ENCODE assay signal across 10 cellular contexts in the genomic region with DNA sequence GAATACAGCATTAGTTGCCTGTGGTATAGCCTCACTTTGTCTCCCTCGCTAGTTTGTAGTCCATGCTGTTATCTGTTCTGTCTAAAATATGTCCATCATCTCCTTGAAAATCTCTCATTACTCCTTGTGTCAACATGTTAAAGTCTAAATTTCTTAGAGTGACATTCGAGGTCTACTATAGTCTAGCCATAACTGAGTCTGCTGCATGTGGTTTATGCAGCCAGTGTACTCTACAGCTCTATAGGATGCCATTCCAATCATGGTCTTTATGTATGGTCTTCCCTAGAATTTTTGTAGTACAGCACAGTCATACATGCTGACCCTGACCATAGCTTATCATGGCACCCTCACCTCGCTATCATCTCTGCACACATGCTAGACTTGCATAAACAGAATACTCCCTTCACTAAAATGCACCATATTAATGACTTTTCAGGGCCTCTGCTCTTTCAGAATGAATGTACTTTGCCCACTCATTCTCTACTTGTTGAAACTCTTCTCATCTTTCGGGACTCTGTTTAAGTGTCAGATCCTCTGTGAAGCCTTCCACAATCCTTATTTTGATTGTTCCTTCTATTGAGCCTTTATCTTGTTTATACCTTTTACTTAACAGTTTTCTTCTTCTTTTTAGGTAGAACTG. TPM values are rescaled to one million over a fixed set of nuclear protein-coding genes. Genes with fewer than 3 reads are reported as not detected.
DNase-seq lines count a peak whose midpoint lies in the region; ATAC-seq and TF ChIP-seq lines count a peak whose summit lies in the region.
"Had no signal": no experiment of that assay in that cellular context is flagged by ENCODE, and none has a peak within 500 bp of the region (broad histone marks: within the 10 kb centered on the region; RNA-seq: fewer than 3 reads in every experiment).

No MANE protein-coding gene starts in this region.

- peaks cover 85% of the 10 kb centered on the region for H3K79me2 ChIP-seq in osteoblast (ENCODE audit: insufficient read depth, low read length)

- H3K9me3 ChIP-seq in osteoblast (ENCODE audit: low read depth, low read length), result no peaks in the 10 kb centered on the region
- H3K9me3 ChIP-seq: body of pancreas, esophagus squamous epithelium had no signal

- H2AFZ ChIP-seq in osteoblast (ENCODE audit: low read length), result no peak overlapping the region

- intact Hi-C loops in activated naive CD4-positive, alpha-beta T cell treated with anti-CD3 and anti-CD28 coated beads for 36 hours (cut with micrococcal nuclease), result no loop called here

- no peaks in the 10 kb centered on the region for H4K20me1 ChIP-seq in osteoblast (ENCODE audit: insufficient read depth, low read length)

- peaks cover 63% of the 10 kb centered on the region for H3K4me1 Mint-ChIP-seq in activated naive CD4-positive, alpha-beta T cell treated with anti-CD3 and anti-CD28 coated beads for 36 hours (ENCODE audit: low read depth)
- H3K4me1 Mint-ChIP-seq in stimulated activated memory B cell treated with anti-CD40 and anti-IgM and Interleukin-4, amounts not matched to agents 10 μg/mL and 1 μg/mL and 100 μg/mL, for 72 hours, result peaks cover 97% of the 10 kb centered on the region

- H3K27ac ChIP-seq in osteoblast (ENCODE audit: low read depth, low read length), result no peak overlapping the region
- H3K27ac ChIP-seq: body of pancreas, esophagus squamous epithelium had no signal

- peaks cover 9% of the 10 kb centered on the region for H3K36me3 ChIP-seq in osteoblast (ENCODE audit: insufficient read depth, low read length)

- peak; percentile 11 for DNase-seq in activated naive CD4-positive, alpha-beta T cell treated with anti-CD3 and anti-CD28 coated beads for 36 hours
- DNase-seq in activated naive CD4-positive, alpha-beta T cell treated with Interleukin-2 at 50 U/mL for 16 hours, result no peak
- DNase-seq in NCI-H1417 treated with DMSO at 0.1 percent for 48 hours (lab: John Stamatoyannopoulos, UW), result no peak
- DNase-seq in osteoblast (ENCODE audit: insufficient read length, low spot score, missing footprints), result no peak
- DNase-seq in HT-29 (ENCODE audit: low spot score), result no peak
- DNase-seq: body of pancreas, esophagus squamous epithelium had no signal

- no peak overlapping the region for H3K4me3 ChIP-seq in osteoblast (ENCODE audit: insufficient read depth, low read length)
- H3K4me3 ChIP-seq: body of pancreas, esophagus squamous epithelium had no signal

- H3K9me3 Mint-ChIP-seq in activated naive CD4-positive, alpha-beta T cell treated with anti-CD3 and anti-CD28 coated beads for 36 hours, result peaks cover 3% of the 10 kb centered on the region
- peaks cover 6% of the 10 kb centered on the region for H3K9me3 Mint-ChIP-seq in stimulated activated memory B cell treated with anti-CD40 and anti-IgM and Interleukin-4, amounts not matched to agents 10 μg/mL and 1 μg/mL and 100 μg/mL, for 72 hours

- peaks cover 17% of the 10 kb centered on the region for H3K4me1 ChIP-seq in osteoblast (ENCODE audit: insufficient read depth, low read length)

- CTCF ChIA-PET in activated naive CD4-positive, alpha-beta T cell treated with anti-CD3 and anti-CD28 coated beads for 36 hours (lab: Charles Lee), result interaction anchor here (1.7 kb wide), 1 partner anchor 109 kb away, joined by 6 read pairs; no protein-coding TSS in a partner anchor

- no peaks in the 10 kb centered on the region for H3K27me3 ChIP-seq in osteoblast (ENCODE audit: insufficient read depth, low read length)
- H3K27me3 ChIP-seq: body of pancreas, esophagus squamous epithelium had no signal

- H3K4me2 ChIP-seq in osteoblast (ENCODE audit: insufficient read depth, low read length), result no peak overlapping the region

- H3K27me3 Mint-ChIP-seq in activated naive CD4-positive, alpha-beta T cell treated with anti-CD3 and anti-CD28 coated beads for 36 hours (ENCODE audit: low read depth), result no peaks in the 10 kb centered on the region
- no peaks in the 10 kb centered on the region for H3K27me3 Mint-ChIP-seq in stimulated activated memory B cell treated with anti-CD40 and anti-IgM and Interleukin-4, amounts not matched to agents 10 μg/mL and 1 μg/mL and 100 μg/mL, for 72 hours

- no peak overlapping the region for H3K4me3 Mint-ChIP-seq in activated naive CD4-positive, alpha-beta T cell treated with anti-CD3 and anti-CD28 coated beads for 36 hours
- H3K4me3 Mint-ChIP-seq in stimulated activated memory B cell treated with anti-CD40 and anti-IgM and Interleukin-4, amounts not matched to agents 10 μg/mL and 1 μg/mL and 100 μg/mL, for 72 hours, result peak overlapping the region; percentile 2

- no peak overlapping the region for H3K27ac Mint-ChIP-seq in activated naive CD4-positive, alpha-beta T cell treated with anti-CD3 and anti-CD28 coated beads for 36 hours
- peak overlapping the region; percentile 87 for H3K27ac Mint-ChIP-seq in stimulated activated memory B cell treated with anti-CD40 and anti-IgM and Interleukin-4, amounts not matched to agents 10 μg/mL and 1 μg/mL and 100 μg/mL, for 72 hours

- no peak for TF ChIP-seq CTCF in osteoblast (IDR thresholded peaks at IDR 0.05; ENCODE audit: extremely low read depth, low read depth, low read length)

- ATAC-seq in GM21786 (IDR thresholded peaks at IDR 0.05; ENCODE audit: unreplicated experiment), result peak; percentile 45
- peak; percentile 35 for ATAC-seq in HG03457 (IDR thresholded peaks at IDR 0.05; ENCODE audit: unreplicated experiment)
- peak; percentile 80 for ATAC-seq in stimulated activated memory B cell treated with anti-CD40 and anti-IgM and Interleukin-4, amounts not matched to agents 10 μg/mL and 1 μg/mL and 100 μg/mL, for 72 hours
- ATAC-seq: body of pancreas had no signal

- peaks cover 52% of the 10 kb centered on the region for H3K36me3 Mint-ChIP-seq in activated naive CD4-positive, alpha-beta T cell treated with anti-CD3 and anti-CD28 coated beads for 36 hours (ENCODE audit: low read depth)
- H3K36me3 Mint-ChIP-seq in stimulated activated memory B cell treated with anti-CD40 and anti-IgM and Interleukin-4, amounts not matched to agents 10 μg/mL and 1 μg/mL and 100 μg/mL, for 72 hours, result peaks cover 71% of the 10 kb centered on the region

RNA-seq across cellular contexts. Expression of a gene that starts 12.8 kb away (rescaled TPM):
- total RNA-seq in activated naive CD4-positive, alpha-beta T cell treated with anti-CD3 and anti-CD28 coated beads for 36 hours, result 10 to 100 TPM; 48.6 to 50.4 TPM
- 112 and 127 TPM in 2 replicates for total RNA-seq in osteoblast
- 52.2 and 55.8 TPM in 2 replicates for total RNA-seq in HT-29 (2014; rRNA removed; shearing (Covaris generic))
